21 cellular contexts compared by ENCODE assay signal in genomic region chr1:46721204-46721603, GRCh38. TPM values are rescaled to one million over a fixed set of nuclear protein-coding genes. Genes with fewer than 3 reads are reported as not detected.
DNase-seq lines count a peak whose midpoint lies in the region; ATAC-seq and TF ChIP-seq lines count a peak whose summit lies in the region.
"Had no signal": no experiment of that assay in that cellular context is flagged by ENCODE, and none has a peak within 500 bp of the region (broad histone marks: within the 10 kb centered on the region; RNA-seq: fewer than 3 reads in every experiment).

No MANE protein-coding gene starts in this region.

- H3K36me3 Mint-ChIP-seq in endothelial cell (ENCODE audit: low read depth, unreplicated experiment), result peaks cover 30% of the 10 kb centered on the region
- peaks cover 18% of the 10 kb centered on the region for H3K36me3 Mint-ChIP-seq in stimulated activated effector memory CD8-positive, alpha-beta T cell treated with anti-CD3 and anti-CD28 coated beads, Interleukin-12 subunit alpha, Interleukin-12 subunit beta, amount 100 ng/mL, for 72 hours

- H3K4me1 Mint-ChIP-seq in endothelial cell (ENCODE audit: unreplicated experiment), result peaks cover 77% of the 10 kb centered on the region
- H3K4me1 Mint-ChIP-seq in stimulated activated effector memory CD8-positive, alpha-beta T cell treated with anti-CD3 and anti-CD28 coated beads, Interleukin-12 subunit alpha, Interleukin-12 subunit beta, amount 100 ng/mL, for 72 hours, result peaks cover 37% of the 10 kb centered on the region

- ATAC-seq in stimulated activated effector memory CD8-positive, alpha-beta T cell treated with anti-CD3 and anti-CD28 coated beads, Interleukin-12 subunit alpha, Interleukin-12 subunit beta, amount 100 ng/mL, for 72 hours, result no peak
- no peak for ATAC-seq in HG03521 (IDR thresholded peaks at IDR 0.05; ENCODE audit: unreplicated experiment)
- ATAC-seq: A549 had no signal

- H3K27ac ChIP-seq in C4-2B (0 out of 2 replicates have a peak overlapping the region, but pooled peaks have one; percentile 2), VCaP (peak overlapping the region; percentile 89)
- H3K27ac ChIP-seq: 22Rv1; A549; BLaER1 treated with 17β-estradiol and CSF1 and Interleukin-3, amounts not matched to agents 10 nM and 100 nM had no signal

- DNase-seq in endothelial cell (ENCODE audit: low spot score), result no peak
- DNase-seq in stimulated activated effector memory CD8-positive, alpha-beta T cell treated with anti-CD3 and anti-CD28 coated beads, Interleukin-12 subunit alpha, Interleukin-12 subunit beta, amount 100 ng/mL, for 72 hours (ENCODE audit: low spot score in 2 of 2), result no peak
- no peak for DNase-seq in globus pallidus (ENCODE audit: low spot score)
- no peak for DNase-seq in GOT3 (lab: John Stamatoyannopoulos, UW)
- DNase-seq: AML-193; Calu3; CD4-positive, alpha-beta memory T cell; CD4-positive, CD25-positive, alpha-beta regulatory T cell; CD8-positive, alpha-beta memory T cell; COR-L47; DMS79 treated with DMSO at 0.1 percent for 48 hours; GF-D8 had no signal

- H3K27me3 Mint-ChIP-seq in endothelial cell (ENCODE audit: unreplicated experiment), result peaks cover 4% of the 10 kb centered on the region

- H3K4me3 Mint-ChIP-seq in endothelial cell (ENCODE audit: unreplicated experiment), result no peak overlapping the region
- H3K4me3 Mint-ChIP-seq in stimulated activated effector memory CD8-positive, alpha-beta T cell treated with anti-CD3 and anti-CD28 coated beads, Interleukin-12 subunit alpha, Interleukin-12 subunit beta, amount 100 ng/mL, for 72 hours, result no peak overlapping the region
- H3K4me3 Mint-ChIP-seq: CD14-positive monocyte had no signal

- H3K27ac Mint-ChIP-seq in endothelial cell (ENCODE audit: unreplicated experiment), result peak overlapping the region; percentile 95
- peak overlapping the region; percentile 5 for H3K27ac Mint-ChIP-seq in stimulated activated effector memory CD8-positive, alpha-beta T cell treated with anti-CD3 and anti-CD28 coated beads, Interleukin-12 subunit alpha, Interleukin-12 subunit beta, amount 100 ng/mL, for 72 hours

- H3K9me3 Mint-ChIP-seq in endothelial cell (ENCODE audit: unreplicated experiment), result no peaks in the 10 kb centered on the region
- H3K9me3 Mint-ChIP-seq in stimulated activated effector memory CD8-positive, alpha-beta T cell treated with anti-CD3 and anti-CD28 coated beads, Interleukin-12 subunit alpha, Interleukin-12 subunit beta, amount 100 ng/mL, for 72 hours, result no peaks in the 10 kb centered on the region

- TF ChIP-seq CTCF in C4-2B (conservative IDR thresholded peaks at IDR 0.05) (no peak), VCaP (conservative IDR thresholded peaks at IDR 0.05) (no peak), endothelial cell (IDR thresholded peaks at IDR 0.05; ENCODE audit: unreplicated experiment) (no peak)

RNA-seq across cellular contexts. Expression of gene EFCAB14, which starts 2.3 kb away (rescaled TPM):
- total RNA-seq in endothelial cell (ENCODE audit: unreplicated experiment), result 325 TPM

RNA-seq across cellular contexts. Expression of gene TEX38, which starts 49.5 kb away (rescaled TPM):
- total RNA-seq in endothelial cell (ENCODE audit: unreplicated experiment), result not detected
- total RNA-seq: A172; B cell; Calu3; CD4-positive, alpha-beta memory T cell; CD4-positive, CD25-positive, alpha-beta regulatory T cell; CD8-positive, alpha-beta memory T cell had no signal

RNA-seq across cellular contexts. Expression of gene ATPAF1, which starts 53.0 kb away (rescaled TPM):
- 29.8 TPM for total RNA-seq in endothelial cell (ENCODE audit: unreplicated experiment)
